Comparison of ENCODE assay signal across 8 cellular contexts in the genomic region with DNA sequence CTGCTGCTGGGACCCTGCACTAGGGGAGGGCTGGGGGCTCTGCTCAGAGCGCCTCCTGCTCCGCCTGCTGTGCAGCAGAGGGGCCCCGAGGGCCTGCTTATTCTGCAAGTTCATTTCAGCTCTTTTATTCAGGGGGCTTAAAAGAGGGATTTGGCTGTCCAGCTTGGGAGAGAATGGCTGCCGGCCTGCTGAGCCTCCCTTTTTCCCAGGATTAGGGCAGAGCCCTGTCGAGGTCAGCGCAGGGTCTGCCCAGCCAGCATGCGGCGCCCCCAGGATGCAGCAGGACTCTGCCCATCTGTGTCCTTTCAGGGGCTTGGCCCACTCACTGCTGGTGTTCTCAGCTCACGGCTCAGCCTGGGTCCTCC. TPM values are rescaled to one million over a fixed set of nuclear protein-coding genes. Genes with fewer than 3 reads are reported as not detected.
DNase-seq lines count a peak whose midpoint lies in the region; ATAC-seq and TF ChIP-seq lines count a peak whose summit lies in the region.

No MANE protein-coding gene starts in this region.

- peak overlapping the region; percentile 23 for H3K4me2 ChIP-seq in Karpas-422 (ENCODE audit: low read depth, low read length, poor library complexity, severe bottlenecking)

- H3K36me3 ChIP-seq in Karpas-422 (ENCODE audit: insufficient read depth, low read length) (no peaks in the 10 kb centered on the region), lower lobe of right lung (peaks cover 17% of the 10 kb centered on the region)

- H3K79me2 ChIP-seq in Karpas-422 (ENCODE audit: low read length): no peaks in the 10 kb centered on the region

- intact Hi-C loops in lower lobe of right lung (cut with DNase I): no loop called here

- H2AFZ ChIP-seq in Karpas-422 (ENCODE audit: low read length): no peak overlapping the region

- DNase-seq in Karpas-422: no peak
- no peak for DNase-seq in coronary artery (ENCODE audit: low spot score)
- DNase-seq in lower lobe of right lung: peak; percentile 47
- DNase-seq in substantia nigra (lab: John Stamatoyannopoulos, UW): peak in 1 of 49 donors; percentile 40
- no peak for DNase-seq in mucosa of gallbladder (ENCODE audit: low spot score)
- DNase-seq in NAMALWA (ENCODE audit: low spot score): no peak
- no peak for DNase-seq in superior temporal gyrus (ENCODE audit: extremely low spot score)
- DNase-seq in NCI-H1417 (lab: John Stamatoyannopoulos, UW): no peak

- TF ChIP-seq CTCF in coronary artery (IDR thresholded peaks at IDR 0.05) (no peak), lower lobe of right lung (IDR thresholded peaks at IDR 0.05) (no peak)

- H3K4me1 ChIP-seq in Karpas-422 (ENCODE audit: low read length) (peaks cover 18% of the 10 kb centered on the region), lower lobe of right lung (peaks cover 39% of the 10 kb centered on the region)

- H4K20me1 ChIP-seq in Karpas-422 (ENCODE audit: insufficient read depth, low read depth, low read length): peaks cover 21% of the 10 kb centered on the region; the same call in 1 of the 2 replicates

- H3K27me3 ChIP-seq in Karpas-422 (ENCODE audit: low read length) (no peaks in the 10 kb centered on the region), lower lobe of right lung (ENCODE audit: low read depth) (no peaks in the 10 kb centered on the region)

- no peak overlapping the region for H3K9ac ChIP-seq in Karpas-422 (ENCODE audit: low read length)

- H3K9me3 ChIP-seq in Karpas-422 (ENCODE audit: low read length): no peaks in the 10 kb centered on the region
- H3K9me3 ChIP-seq in lower lobe of right lung: no peaks in the 10 kb centered on the region

- H3K9me2 ChIP-seq in Karpas-422 (replicated peaks; ENCODE audit: insufficient read depth, low read length): no peaks in the 10 kb centered on the region

- H3K4me3 ChIP-seq in Karpas-422 (ENCODE audit: low read length) (no peak overlapping the region), coronary artery (peak overlapping the region; percentile 57), lower lobe of right lung (peak overlapping the region; percentile 3)

- no peak for ATAC-seq in lower lobe of right lung

- H3K27ac ChIP-seq in Karpas-422 (ENCODE audit: low read length) (no peak overlapping the region), coronary artery (peak overlapping the region in 1 of 2 donors; percentile 79), lower lobe of right lung (peak overlapping the region; percentile 80), substantia nigra (ENCODE audit: low read depth, low read length, poor library complexity, severe bottlenecking) (peak overlapping the region; percentile 100)

RNA-seq across cellular contexts. Expression of gene SMIM5, which starts 1.1 kb away (rescaled TPM):
- total RNA-seq in Karpas-422 (2014; rRNA removed; shearing (Covaris generic); ENCODE audit: low replicate concordance): not detected in 2 replicates
- total RNA-seq in lower lobe of right lung (2.7 TPM), mucosa of gallbladder (15.5 TPM)

RNA-seq across cellular contexts. Expression of gene RECQL5, which starts 32.6 kb away (rescaled TPM):
- 29.4 and 68.7 TPM in 2 replicates for total RNA-seq in Karpas-422 (2014; rRNA removed; shearing (Covaris generic); ENCODE audit: low replicate concordance)
- total RNA-seq in lower lobe of right lung (39.4 TPM), mucosa of gallbladder (110 TPM)

RNA-seq across cellular contexts. Expression of gene SAP30BP, which starts 32.8 kb away (rescaled TPM):
- 26.5 and 49.2 TPM in 2 replicates for total RNA-seq in Karpas-422 (2014; rRNA removed; shearing (Covaris generic); ENCODE audit: low replicate concordance)
- 73.0 TPM for total RNA-seq in lower lobe of right lung
- total RNA-seq in mucosa of gallbladder: 65.4 TPM

RNA-seq across cellular contexts. Expression of gene MYO15B, which starts 46.8 kb away (rescaled TPM):
- total RNA-seq in Karpas-422 (2014; rRNA removed; shearing (Covaris generic); ENCODE audit: low replicate concordance): 3.8 and 8.0 TPM in 2 replicates
- total RNA-seq in lower lobe of right lung (181 TPM), mucosa of gallbladder (434 TPM)
